Comparison of ENCODE assay signal across 1 cellular context in genomic region chr4:15149842-15150592, GRCh38.
A peak's percentile ranks its signal among the peaks of the same experiment; 100 is the strongest.
TF ChIP-seq lines count a peak whose summit lies in the region.

No MANE protein-coding gene starts in this region.

TF ChIP-seq in HepG2, 621 proteins besides CTCF, POLR2A, EP300 and RAD21 (continued from another document and continues in another):
- TF ChIP-seq, protein P1, sequence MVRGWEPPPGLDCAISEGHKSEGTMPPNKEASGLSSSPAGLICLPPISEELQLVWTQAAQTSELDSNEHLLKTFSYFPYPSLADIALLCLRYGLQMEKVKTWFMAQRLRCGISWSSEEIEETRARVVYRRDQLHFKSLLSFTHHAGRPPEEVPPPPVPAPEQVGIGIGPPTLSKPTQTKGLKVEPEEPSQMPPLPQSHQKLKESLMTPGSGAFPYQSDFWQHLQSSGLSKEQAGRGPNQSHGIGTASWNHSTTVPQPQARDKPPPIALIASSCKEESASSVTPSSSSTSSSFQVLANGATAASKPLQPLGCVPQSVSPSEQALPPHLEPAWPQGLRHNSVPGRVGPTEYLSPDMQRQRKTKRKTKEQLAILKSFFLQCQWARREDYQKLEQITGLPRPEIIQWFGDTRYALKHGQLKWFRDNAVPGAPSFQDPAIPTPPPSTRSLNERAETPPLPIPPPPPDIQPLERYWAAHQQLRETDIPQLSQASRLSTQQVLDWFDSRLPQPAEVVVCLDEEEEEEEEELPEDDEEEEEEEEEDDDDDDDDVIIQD (CRISPR knock-in tag; IDR thresholded peaks at IDR 0.05; ENCODE audit: low read depth): 0 out of 2 replicates have a peak, but pooled peaks have one; percentile 10
- TF ChIP-seq ZNF720 (CRISPR knock-in tag; IDR thresholded peaks at IDR 0.05) (no peak), NCOR1 (IDR thresholded peaks at IDR 0.05; ENCODE audit: borderline replicate concordance, low read length) (no peak; the same call in 1 of the 2 replicates), MTA3 (CRISPR knock-in tag; IDR thresholded peaks at IDR 0.05) (no peak), ZNF674 (CRISPR knock-in tag; IDR thresholded peaks at IDR 0.05; ENCODE audit: low read depth) (no peak), CENPX (CRISPR knock-in tag; IDR thresholded peaks at IDR 0.05) (no peak), ZSCAN29 (CRISPR knock-in tag; conservative IDR thresholded peaks at IDR 0.05) (no peak), NR2F1 (CRISPR knock-in tag; IDR thresholded peaks at IDR 0.05) (no peak), STAT6 (CRISPR knock-in tag; IDR thresholded peaks at IDR 0.05; ENCODE audit: borderline replicate concordance) (no peak), THAP9 (CRISPR knock-in tag; IDR thresholded peaks at IDR 0.05; ENCODE audit: borderline replicate concordance) (no peak), TEAD2 (CRISPR knock-in tag; IDR thresholded peaks at IDR 0.05) (no peak), CENPBD1 (CRISPR knock-in tag; IDR thresholded peaks at IDR 0.05; ENCODE audit: borderline replicate concordance, low read depth) (no peak), HOXA9 (CRISPR knock-in tag; IDR thresholded peaks at IDR 0.05; ENCODE audit: borderline replicate concordance) (no peak), FOSL2 (CRISPR knock-in tag; IDR thresholded peaks at IDR 0.05) (peak; percentile 60), RNF2 (conservative IDR thresholded peaks at IDR 0.05; ENCODE audit: low read depth) (no peak), ZNF501 (CRISPR knock-in tag; IDR thresholded peaks at IDR 0.05) (0 out of 2 replicates have a peak, but pooled peaks have one; percentile 50), CREB3 (CRISPR knock-in tag; IDR thresholded peaks at IDR 0.05) (no peak), FLYWCH1 (CRISPR knock-in tag; IDR thresholded peaks at IDR 0.05) (no peak), ZGPAT (CRISPR knock-in tag; IDR thresholded peaks at IDR 0.05) (peak; percentile 53; the same call in 1 of the 2 replicates), SCMH1 (CRISPR knock-in tag; IDR thresholded peaks at IDR 0.05; ENCODE audit: borderline replicate concordance) (no peak), GLI4 (CRISPR knock-in tag; IDR thresholded peaks at IDR 0.05; ENCODE audit: borderline replicate concordance) (no peak), ZNF350 (CRISPR knock-in tag; IDR thresholded peaks at IDR 0.05; ENCODE audit: borderline replicate concordance, low read depth) (peak; percentile 26; the same call in 1 of the 2 replicates), ZFAT (CRISPR knock-in tag; conservative IDR thresholded peaks at IDR 0.05) (no peak), AGO2 (optimal IDR thresholded peaks at IDR 0.05; ENCODE audit: low read depth, low read length) (no peak), E2F1 (CRISPR knock-in tag; IDR thresholded peaks at IDR 0.05) (no peak), TCF7 (IDR thresholded peaks at IDR 0.05; ENCODE audit: low read depth) (peak; percentile 76), FOXC1 (CRISPR knock-in tag; IDR thresholded peaks at IDR 0.05; ENCODE audit: borderline replicate concordance) (0 out of 2 replicates have a peak, but pooled peaks have one; percentile 19), U2AF1 (optimal IDR thresholded peaks at IDR 0.05; ENCODE audit: low read depth, low read length) (no peak), ARID5B (CRISPR knock-in tag; IDR thresholded peaks at IDR 0.05) (peak; percentile 82), ZNF710 (CRISPR knock-in tag; IDR thresholded peaks at IDR 0.05; ENCODE audit: borderline replicate concordance) (peak; percentile 51; the same call in 1 of the 2 replicates)
- TF ChIP-seq, protein P2, sequence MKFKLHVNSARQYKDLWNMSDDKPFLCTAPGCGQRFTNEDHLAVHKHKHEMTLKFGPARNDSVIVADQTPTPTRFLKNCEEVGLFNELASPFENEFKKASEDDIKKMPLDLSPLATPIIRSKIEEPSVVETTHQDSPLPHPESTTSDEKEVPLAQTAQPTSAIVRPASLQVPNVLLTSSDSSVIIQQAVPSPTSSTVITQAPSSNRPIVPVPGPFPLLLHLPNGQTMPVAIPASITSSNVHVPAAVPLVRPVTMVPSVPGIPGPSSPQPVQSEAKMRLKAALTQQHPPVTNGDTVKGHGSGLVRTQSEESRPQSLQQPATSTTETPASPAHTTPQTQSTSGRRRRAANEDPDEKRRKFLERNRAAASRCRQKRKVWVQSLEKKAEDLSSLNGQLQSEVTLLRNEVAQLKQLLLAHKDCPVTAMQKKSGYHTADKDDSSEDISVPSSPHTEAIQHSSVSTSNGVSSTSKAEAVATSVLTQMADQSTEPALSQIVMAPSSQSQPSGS (CRISPR knock-in tag; IDR thresholded peaks at IDR 0.05): 0 out of 2 replicates have a peak, but pooled peaks have one; percentile 40
- TF ChIP-seq, protein P3, sequence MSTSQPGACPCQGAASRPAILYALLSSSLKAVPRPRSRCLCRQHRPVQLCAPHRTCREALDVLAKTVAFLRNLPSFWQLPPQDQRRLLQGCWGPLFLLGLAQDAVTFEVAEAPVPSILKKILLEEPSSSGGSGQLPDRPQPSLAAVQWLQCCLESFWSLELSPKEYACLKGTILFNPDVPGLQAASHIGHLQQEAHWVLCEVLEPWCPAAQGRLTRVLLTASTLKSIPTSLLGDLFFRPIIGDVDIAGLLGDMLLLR (CRISPR knock-in tag; IDR thresholded peaks at IDR 0.05): no peak
- TF ChIP-seq, protein P4, sequence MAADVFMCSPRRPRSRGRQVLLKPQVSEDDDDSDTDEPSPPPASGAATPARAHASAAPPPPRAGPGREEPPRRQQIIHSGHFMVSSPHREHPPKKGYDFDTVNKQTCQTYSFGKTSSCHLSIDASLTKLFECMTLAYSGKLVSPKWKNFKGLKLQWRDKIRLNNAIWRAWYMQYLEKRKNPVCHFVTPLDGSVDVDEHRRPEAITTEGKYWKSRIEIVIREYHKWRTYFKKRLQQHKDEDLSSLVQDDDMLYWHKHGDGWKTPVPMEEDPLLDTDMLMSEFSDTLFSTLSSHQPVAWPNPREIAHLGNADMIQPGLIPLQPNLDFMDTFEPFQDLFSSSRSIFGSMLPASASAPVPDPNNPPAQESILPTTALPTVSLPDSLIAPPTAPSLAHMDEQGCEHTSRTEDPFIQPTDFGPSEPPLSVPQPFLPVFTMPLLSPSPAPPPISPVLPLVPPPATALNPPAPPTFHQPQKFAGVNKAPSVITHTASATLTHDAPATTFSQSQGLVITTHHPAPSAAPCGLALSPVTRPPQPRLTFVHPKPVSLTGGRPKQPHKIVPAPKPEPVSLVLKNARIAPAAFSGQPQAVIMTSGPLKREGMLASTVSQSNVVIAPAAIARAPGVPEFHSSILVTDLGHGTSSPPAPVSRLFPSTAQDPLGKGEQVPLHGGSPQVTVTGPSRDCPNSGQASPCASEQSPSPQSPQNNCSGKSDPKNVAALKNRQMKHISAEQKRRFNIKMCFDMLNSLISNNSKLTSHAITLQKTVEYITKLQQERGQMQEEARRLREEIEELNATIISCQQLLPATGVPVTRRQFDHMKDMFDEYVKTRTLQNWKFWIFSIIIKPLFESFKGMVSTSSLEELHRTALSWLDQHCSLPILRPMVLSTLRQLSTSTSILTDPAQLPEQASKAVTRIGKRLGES (CRISPR knock-in tag; IDR thresholded peaks at IDR 0.05; ENCODE audit: borderline replicate concordance): no peak
